18 cellular contexts compared by ENCODE assay signal in genomic region chr5:134878403-134878802, GRCh38. TPM values are rescaled to one million over a fixed set of nuclear protein-coding genes. Genes with fewer than 3 reads are reported as not detected.
DNase-seq lines count a peak whose midpoint lies in the region; ATAC-seq and TF ChIP-seq lines count a peak whose summit lies in the region.
"Had no signal": no experiment of that assay in that cellular context is flagged by ENCODE, and none has a peak within 500 bp of the region (broad histone marks: within the 10 kb centered on the region; RNA-seq: fewer than 3 reads in every experiment).

No MANE protein-coding gene starts in this region.

- H3K9ac ChIP-seq in colonic mucosa (ENCODE audit: low read depth in 2 of 2, low read length in 2 of 2) = no peak overlapping the region

- no peak for TF ChIP-seq EP300 in transverse colon (IDR thresholded peaks at IDR 0.05; ENCODE audit: low read depth)

- H3K4me3 ChIP-seq in cardiac muscle cell (no peak overlapping the region), heart right ventricle (no peak overlapping the region), colonic mucosa (no peak overlapping the region), transverse colon (no peak overlapping the region)
- H3K4me3 ChIP-seq: mucosa of descending colon, right atrium auricular region, thoracic aorta had no signal

- no peak for ATAC-seq in heart right ventricle
- no peak for ATAC-seq in HG02678 (IDR thresholded peaks at IDR 0.05; ENCODE audit: unreplicated experiment)
- ATAC-seq: left lobe of liver, mucosa of descending colon had no signal

- H3K27me3 ChIP-seq in cardiac muscle cell (no peaks in the 10 kb centered on the region), heart right ventricle (no peaks in the 10 kb centered on the region), colonic mucosa (no peaks in the 10 kb centered on the region), transverse colon (no peaks in the 10 kb centered on the region)
- H3K27me3 ChIP-seq: right atrium auricular region had no signal

- no peaks in the 10 kb centered on the region for H3K36me3 ChIP-seq in cardiac muscle cell
- peaks cover 0 to 6% (median 0%) of the 10 kb centered on the region in 9 donors for H3K36me3 ChIP-seq in heart right ventricle
- no peaks in the 10 kb centered on the region for H3K36me3 ChIP-seq in colonic mucosa
- H3K36me3 ChIP-seq in transverse colon = no peaks in the 10 kb centered on the region
- H3K36me3 ChIP-seq: right atrium auricular region, thoracic aorta had no signal

- in situ Hi-C loops in transverse colon (cut with MboI; ENCODE audit: low pct_ligation_motif_present in 1 of 4, low pct_unique_long_range_greater_than_20kb in 1 of 4, low sequenced_read_pairs in 3 of 4) = no loop called here

- DNase-seq in cardiac muscle cell (ENCODE audit: low read depth in 1 of 2, low spot score in 1 of 2) (no peak), heart right ventricle (no peak), NCI-H510A (lab: John Stamatoyannopoulos, UW) (peak; percentile 3), colonic mucosa (peak; percentile 34), transverse colon (peak; percentile 38), NCI-H146 treated with DMSO at 0.1 percent for 48 hours (lab: John Stamatoyannopoulos, UW; ENCODE audit: unreplicated experiment) (no peak), SHP77 (lab: John Stamatoyannopoulos, UW) (no peak)
- DNase-seq: activated CD4-positive, alpha-beta T cell treated with anti-CD3 and anti-CD28 coated beads, Interleukin-2, amount 50 U/mL, for 4 hours; activated naive CD4-positive, alpha-beta T cell treated with anti-CD3 and anti-CD28 coated beads for 36 hours; KG1; NCI-H226; SHP77 treated with DMSO at 0.1 percent for 48 hours; T-helper 1 cell had no signal

- WGBS in heart right ventricle, 2 donors = 84 to 86% methylated on average over 3 of the region's 3 CpGs
- WGBS in transverse colon (ENCODE audit: low coverage in 1 of 2), 2 donors = 48% methylated on average over 3 of the region's 3 CpGs; no CpG with 5 or more reads in 1 of the 2 donors

- H3K9me3 ChIP-seq in cardiac muscle cell (ENCODE audit: low read depth) (no peaks in the 10 kb centered on the region), heart right ventricle (no peaks in the 10 kb centered on the region), colonic mucosa (no peaks in the 10 kb centered on the region), transverse colon (no peaks in the 10 kb centered on the region)
- H3K9me3 ChIP-seq: mucosa of descending colon, right atrium auricular region, thoracic aorta had no signal

- peak overlapping the region; percentile 49 for H3K27ac ChIP-seq in cardiac muscle cell
- H3K27ac ChIP-seq in heart right ventricle = no peak overlapping the region
- H3K27ac ChIP-seq in colonic mucosa = no peak overlapping the region
- no peak overlapping the region for H3K27ac ChIP-seq in transverse colon
- H3K27ac ChIP-seq: right atrium auricular region, thoracic aorta had no signal

- TF ChIP-seq CTCF in cardiac muscle cell (IDR thresholded peaks at IDR 0.05; ENCODE audit: low read depth, low read length) = no peak
- no peak for TF ChIP-seq CTCF in heart right ventricle (IDR thresholded peaks at IDR 0.05)
- TF ChIP-seq CTCF in colonic mucosa (IDR thresholded peaks at IDR 0.05) = no peak
- no peak for TF ChIP-seq CTCF in transverse colon (IDR thresholded peaks at IDR 0.05)

- H3K4me1 ChIP-seq in cardiac muscle cell (ENCODE audit: low read depth) (peaks cover 60% of the 10 kb centered on the region), heart right ventricle (peaks cover 3 to 45% (median 31%) of the 10 kb centered on the region in 9 donors), colonic mucosa (no peaks in the 10 kb centered on the region), transverse colon (peaks cover 10 to 39% (median 18%) of the 10 kb centered on the region in 4 donors)

- no peak for TF ChIP-seq POLR2A in transverse colon (IDR thresholded peaks at IDR 0.05)

- intact Hi-C loops in heart right ventricle (cut with DNase I) (no loop called here), colonic mucosa (cut with DNase I) (loop anchor here (2.0 kb wide), 1 partner anchor 22 kb away; no protein-coding TSS in a partner anchor), transverse colon (cut with DNase I; ENCODE audit: low total_unique reads) (no loop called here)

RNA-seq across cellular contexts. Expression of gene TXNDC15, which starts 4.2 kb away (rescaled TPM):
- total RNA-seq in cardiac muscle cell (184 and 200 TPM in 2 replicates), heart right ventricle (10 to 100 TPM; 37.5 to 72.0 (median 51.1) TPM), colonic mucosa (10 to 100 TPM; 30.7 to 31.8 TPM), transverse colon (10 to 100 TPM; 26.3 to 81.9 (median 45.6) TPM)
- polyA plus RNA-seq in cardiac muscle cell (69.4 and 73.5 TPM in 2 replicates), heart right ventricle (10 to 100 TPM; 62.8 to 72.7 TPM)

RNA-seq across cellular contexts. Expression of gene PCBD2, which starts 26.5 kb away (rescaled TPM):
- 6.4 and 9.8 TPM in 2 replicates for total RNA-seq in cardiac muscle cell
- polyA plus RNA-seq in cardiac muscle cell = 13.0 and 15.3 TPM in 2 replicates
- total RNA-seq in heart right ventricle = 10 to 100 TPM; 15.9 to 36.4 (median 26.8) TPM
- 1 to 10 TPM; 6.9 to 7.8 TPM for polyA plus RNA-seq in heart right ventricle
- total RNA-seq in colonic mucosa = 10 to 100 TPM; 10.3 to 13.9 TPM
- 10 to 100 TPM in 3 of 4 donors, 1 to 10 TPM in 1; 6.4 to 28.9 (median 11.6) TPM for total RNA-seq in transverse colon

RNA-seq across cellular contexts. Expression of gene C5orf24, which starts 32.6 kb away (rescaled TPM):
- total RNA-seq in cardiac muscle cell = 57.4 and 57.9 TPM in 2 replicates
- 49.5 and 62.5 TPM in 2 replicates for polyA plus RNA-seq in cardiac muscle cell
- 10 to 100 TPM; 20.6 to 31.2 (median 23.5) TPM for total RNA-seq in heart right ventricle
- 10 to 100 TPM; 12.0 to 20.1 TPM for polyA plus RNA-seq in heart right ventricle
- total RNA-seq in colonic mucosa = 10 to 100 TPM; 24.2 to 31.0 TPM
- 10 to 100 TPM; 22.8 to 41.9 (median 34.9) TPM for total RNA-seq in transverse colon

Comparison
In these comparisons a context has a peak if more than half of its experiments do, and no peak if none do; other contexts are left out.
1. DNase-seq: peak in NCI-H510A (single experiment), colonic mucosa (single experiment) and transverse colon (single experiment); none in cardiac muscle cell (0 of 2), heart right ventricle (0 of 2), NCI-H146 treated with DMSO at 0.1 percent for 48 hours (single experiment) and SHP77 (0 of 2).